In the genomic region with DNA sequence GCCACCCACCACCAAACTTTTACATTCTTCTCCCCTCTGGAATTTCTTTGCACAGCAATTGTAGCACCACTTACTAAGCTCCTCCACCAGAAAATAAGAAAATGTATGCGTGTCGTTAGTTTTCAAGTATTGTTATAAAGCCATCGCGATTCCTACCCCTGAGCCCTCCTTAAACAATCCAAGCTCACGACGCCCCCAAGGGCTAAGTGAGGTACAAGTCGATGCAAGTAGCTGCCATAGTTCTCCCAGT, we compare ENCODE assay signal across 8 cellular contexts.
DNase-seq lines count a peak whose midpoint lies in the region; ATAC-seq and TF ChIP-seq lines count a peak whose summit lies in the region.

No MANE protein-coding gene starts in this region.

- no peaks in the 10 kb centered on the region for H3K9me3 ChIP-seq in OCI-LY1 (ENCODE audit: low read length)
- H3K9me3 ChIP-seq in muscle layer of colon (ENCODE audit: low read length), result no peaks in the 10 kb centered on the region

- H3K9ac ChIP-seq in OCI-LY1 (ENCODE audit: low read length) (peak overlapping the region; percentile 60; the same call in 1 of the 2 replicates), muscle layer of colon (ENCODE audit: low read length) (peak overlapping the region; percentile 77)

- no peaks in the 10 kb centered on the region for H3F3A ChIP-seq in OCI-LY1 (ENCODE audit: insufficient read depth, low read length)

- no peaks in the 10 kb centered on the region for H3K9me2 ChIP-seq in OCI-LY1 (ENCODE audit: low read depth, low read length)

- no peaks in the 10 kb centered on the region; the same call in 1 of the 2 replicates for H3K36me3 ChIP-seq in OCI-LY1 (ENCODE audit: insufficient read depth, low read length)
- H3K36me3 ChIP-seq in muscle layer of colon (ENCODE audit: insufficient read depth, low read length), result peaks cover 11% of the 10 kb centered on the region

- TF ChIP-seq CTCF in OCI-LY1 (IDR thresholded peaks at IDR 0.05; ENCODE audit: low read length), result 0 out of 2 replicates have a peak, but pooled peaks have one; percentile 5

- ATAC-seq in GM21528 (IDR thresholded peaks at IDR 0.05; ENCODE audit: low FRiP score, unreplicated experiment) (no peak), HG02623 (IDR thresholded peaks at IDR 0.05; ENCODE audit: unreplicated experiment) (no peak)

- H3K4me2 ChIP-seq in OCI-LY1 (ENCODE audit: low read length), result peak overlapping the region; percentile 88

- H3K79me2 ChIP-seq in OCI-LY1 (ENCODE audit: insufficient read depth, low read length), result no peaks in the 10 kb centered on the region

- H3K4me3 ChIP-seq in OCI-LY1 (ENCODE audit: low read depth, low read length, poor library complexity, severe bottlenecking), result peak overlapping the region; percentile 65
- peak overlapping the region; percentile 78 to 79 for H3K4me3 ChIP-seq in muscle layer of colon (ENCODE audit: low read depth in 1 of 2, low read length in 2 of 2)

- H3K27me3 ChIP-seq in OCI-LY1 (ENCODE audit: insufficient read depth, low read length) (no peaks in the 10 kb centered on the region), muscle layer of colon (ENCODE audit: control insufficient read depth in 1 of 2, insufficient read depth in 2 of 2, low read length in 2 of 2) (no peaks in the 10 kb centered on the region)

- H3K4me1 ChIP-seq in OCI-LY1 (ENCODE audit: insufficient read depth, low read length, severe bottlenecking) (peaks cover 29% of the 10 kb centered on the region), muscle layer of colon (ENCODE audit: insufficient read depth, low read length) (peaks cover 20% of the 10 kb centered on the region)

- no peak overlapping the region for H3K27ac ChIP-seq in OCI-LY1 (ENCODE audit: low read depth, low read length, poor library complexity, severe bottlenecking)
- H3K27ac ChIP-seq in cingulate gyrus (ENCODE audit: low read depth, low read length), result peak overlapping the region; percentile 20
- peak overlapping the region; percentile 94 for H3K27ac ChIP-seq in muscle layer of colon (ENCODE audit: low read depth, low read length)

- H2AFZ ChIP-seq in OCI-LY1 (ENCODE audit: low read length), result no peak overlapping the region

- peak; percentile 7 for DNase-seq in NCI-H1105 treated with DMSO at 0.1 percent for 48 hours (lab: John Stamatoyannopoulos, UW)
- DNase-seq in NCI-H1105 (lab: John Stamatoyannopoulos, UW), result no peak
- no peak for DNase-seq in retina

- no peaks in the 10 kb centered on the region for H4K20me1 ChIP-seq in OCI-LY1 (ENCODE audit: insufficient read depth, low read length)
